Comparison of ENCODE assay signal across 28 cellular contexts in genomic region chr19:8530061-8530679, GRCh38. TPM values are rescaled to one million over a fixed set of nuclear protein-coding genes. Genes with fewer than 3 reads are reported as not detected.
"Had no signal": no experiment of that assay in that cellular context is flagged by ENCODE, and none has a peak within 500 bp of the region (broad histone marks: within the 10 kb centered on the region; RNA-seq: fewer than 3 reads in every experiment).

No MANE protein-coding gene starts in this region.

- ATAC-seq: esophagus mucosa; heart left ventricle; right lobe of liver; stimulated activated memory B cell treated with anti-CD40 and anti-IgM and Interleukin-4, amounts not matched to agents 10 μg/mL and 1 μg/mL and 100 μg/mL, for 72 hours; upper lobe of right lung had no signal

- H3K4me3 ChIP-seq: heart left ventricle, left ventricle myocardium inferior, ovary, right lobe of liver, stomach, thyroid gland, upper lobe of right lung had no signal

- H3K27ac Mint-ChIP-seq: endodermal cell; naive B cell; progenitor cell of endocrine pancreas; stimulated activated memory B cell treated with anti-CD40 and anti-IgM and Interleukin-4, amounts not matched to agents 10 μg/mL and 1 μg/mL and 100 μg/mL, for 72 hours had no signal

- H3K27ac ChIP-seq: brain microvascular endothelial cell, heart left ventricle, left ventricle myocardium inferior, ovary, right lobe of liver, stomach, thyroid gland, upper lobe of right lung had no signal

- FAIRE-seq: astrocyte had no signal

- H3K4me3 Mint-ChIP-seq: endodermal cell; naive B cell; stimulated activated memory B cell treated with anti-CD40 and anti-IgM and Interleukin-4, amounts not matched to agents 10 μg/mL and 1 μg/mL and 100 μg/mL, for 72 hours had no signal

- H3K9me3 Mint-ChIP-seq: endodermal cell; naive B cell; stimulated activated memory B cell treated with anti-CD40 and anti-IgM and Interleukin-4, amounts not matched to agents 10 μg/mL and 1 μg/mL and 100 μg/mL, for 72 hours had no signal

- H3K27me3 ChIP-seq: brain microvascular endothelial cell, heart left ventricle, neutrophil, ovary, right lobe of liver, stomach, thyroid gland, upper lobe of right lung had no signal

- H3K4me1 Mint-ChIP-seq: stimulated activated memory B cell treated with anti-CD40 and anti-IgM and Interleukin-4, amounts not matched to agents 10 μg/mL and 1 μg/mL and 100 μg/mL, for 72 hours had no signal

- H3K9me3 ChIP-seq: heart left ventricle, left ventricle myocardium inferior, ovary, right lobe of liver, stomach, thyroid gland, upper lobe of right lung had no signal

- H3K36me3 ChIP-seq: brain microvascular endothelial cell, left ventricle myocardium inferior, ovary, right lobe of liver, thyroid gland had no signal

- H3K4me1 ChIP-seq: right lobe of liver, upper lobe of right lung had no signal

- H3K27me3 Mint-ChIP-seq: naive B cell; progenitor cell of endocrine pancreas; stimulated activated memory B cell treated with anti-CD40 and anti-IgM and Interleukin-4, amounts not matched to agents 10 μg/mL and 1 μg/mL and 100 μg/mL, for 72 hours had no signal

- DNase-seq: activated CD4-positive, alpha-beta T cell treated with anti-CD3 and anti-CD28 coated beads for 48 hours; activated CD4-positive, alpha-beta T cell treated with anti-CD3 and anti-CD28 coated beads, Interleukin-2, amount 50 U/mL, for 48 hours; activated CD8-positive, alpha-beta memory T cell treated with anti-CD3 and anti-CD28 coated beads for 24 hours; activated effector memory CD4-positive, alpha-beta T cell treated with anti-CD3 and anti-CD28 coated beads, Interleukin-2, amount 50 U/mL, for 16 hours; activated naive CD4-positive, alpha-beta T cell treated with anti-CD3 and anti-CD28 coated beads, Interleukin-2, amount 50 U/mL, for 16 hours; amniotic stem cell; brain microvascular endothelial cell; cortex of kidney; endodermal cell; foreskin fibroblast; heart left ventricle; hypothalamus; left ventricle myocardium inferior; naive B cell; right lobe of liver; stimulated activated CD4-positive, alpha-beta T cell treated with anti-CD3 and anti-CD28 coated beads, Interleukin-2, amount 100 ng/mL, for 48 hours; stomach; T-helper 1 cell; thyroid gland; upper lobe of right lung had no signal

RNA-seq across cellular contexts. Expression of gene PRAM1, which starts 27.7 kb away (rescaled TPM):
- total RNA-seq: lung microvascular endothelial cell, renal cortical epithelial cell had no signal
